ENCODE assay signal across 1 cellular context in genomic region chr11:73004088-73004487, GRCh38.
TF ChIP-seq lines count a peak whose summit lies in the region.

No MANE protein-coding gene starts in this region.

TF ChIP-seq in GM12878, 131 proteins besides CTCF, POLR2A, EP300 and RAD21:
- TF ChIP-seq MLLT1 (IDR thresholded peaks at IDR 0.05) (no peak), ELK1 (IDR thresholded peaks at IDR 0.05; ENCODE audit: low read depth, low read length) (no peak), FOS (IDR thresholded peaks at IDR 0.05; ENCODE audit: borderline replicate concordance, extremely low read depth, insufficient read length) (no peak), ZNF384 (IDR thresholded peaks at IDR 0.05; ENCODE audit: borderline replicate concordance, low read depth, low read length) (no peak), CREB1 (IDR thresholded peaks at IDR 0.05; ENCODE audit: low read depth) (no peak), MAX (IDR thresholded peaks at IDR 0.05; ENCODE audit: low read depth, low read length) (no peak), MYC (IDR thresholded peaks at IDR 0.05; ENCODE audit: insufficient read depth, insufficient read length, insufficient replicate concordance, low read length, severe bottlenecking) (no peak), RBBP5 (conservative IDR thresholded peaks at IDR 0.05) (no peak), SPI1 (IDR thresholded peaks at IDR 0.05; ENCODE audit: borderline replicate concordance, insufficient read depth, low read depth, low read length) (no peak), EGR1 (IDR thresholded peaks at IDR 0.05; ENCODE audit: borderline replicate concordance in 1 of 2, low read depth in 2 of 2, low read length in 2 of 2) (no peak), CREM (IDR thresholded peaks at IDR 0.05; ENCODE audit: low read depth) (no peak), SRF (IDR thresholded peaks at IDR 0.05; ENCODE audit: low read depth in 2 of 2, low read length in 2 of 2) (no peak), ZNF24 (IDR thresholded peaks at IDR 0.05) (no peak)
